In the genomic region with DNA sequence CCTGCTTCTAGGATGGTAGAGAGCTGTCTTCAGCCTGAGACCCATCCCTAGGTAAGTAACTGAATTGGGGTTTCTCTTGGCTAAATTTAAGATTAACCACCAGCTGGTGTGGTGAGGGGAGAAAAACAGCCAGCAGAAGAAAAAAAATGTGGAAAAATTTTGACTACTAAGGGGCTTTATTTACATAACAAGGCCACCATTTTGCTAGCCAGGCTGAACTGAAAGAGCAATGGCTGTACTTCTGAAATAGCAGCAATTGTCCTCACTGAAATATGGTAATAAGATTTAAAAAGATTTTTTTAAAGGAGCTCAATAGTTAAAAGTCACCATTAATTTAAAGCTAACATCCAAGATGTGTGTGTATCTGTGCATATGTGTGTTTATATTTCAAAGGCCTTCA, we compare ENCODE assay signal across 25 cellular contexts.
"Had no signal": no experiment of that assay in that cellular context is flagged by ENCODE, and none has a peak within 500 bp of the region (broad histone marks: within the 10 kb centered on the region; RNA-seq: fewer than 3 reads in every experiment).

No MANE protein-coding gene starts in this region.

- H3K9ac ChIP-seq: neural progenitor cell, parathyroid adenoma had no signal

- H3K9me3 ChIP-seq: colonic mucosa, tibial artery, upper lobe of left lung had no signal

- FAIRE-seq: endothelial cell of umbilical vein, islet of Langerhans, urothelium cell line had no signal

- H3K27me3 ChIP-seq: colonic mucosa, esophagus squamous epithelium, left lung, neural progenitor cell, stomach, tibial artery, upper lobe of left lung had no signal

- DNase-seq: colonic mucosa; effector CD8-positive, alpha-beta T cell; esophagus squamous epithelium; foreskin melanocyte; hypothalamus; left cardiac atrium; left lung; mammary epithelial cell; mesendoderm; midbrain; naive thymus-derived CD4-positive, alpha-beta T cell; stimulated activated CD4-positive, alpha-beta T cell treated with anti-CD3 and anti-CD28 coated beads, Interleukin-2, amount 100 ng/mL, for 24 hours; stimulated activated CD4-positive, alpha-beta T cell treated with anti-CD3 and anti-CD28 coated beads, Interleukin-4, amount 100 ng/mL, for 24 hours; stimulated activated naive CD4-positive, alpha-beta T cell treated with Interleukin-2 at 50 U/mL for 16 hours; stomach; tibial artery; upper lobe of left lung had no signal

- ATAC-seq: left cardiac atrium; naive thymus-derived CD4-positive, alpha-beta T cell; sciatic nerve; stimulated activated effector memory CD8-positive, alpha-beta T cell treated with anti-CD3 and anti-CD28 coated beads, Interleukin-12 subunit alpha, Interleukin-12 subunit beta, amount 100 ng/mL, for 72 hours had no signal

- H3K4me3 ChIP-seq: colonic mucosa, esophagus squamous epithelium, left lung, neural progenitor cell, smooth muscle cell, stomach, tibial artery, upper lobe of left lung had no signal

- H3K4me2 ChIP-seq: neural progenitor cell, smooth muscle cell had no signal

- H3K36me3 ChIP-seq: colonic mucosa, esophagus squamous epithelium, left lung, stomach, tibial artery, upper lobe of left lung had no signal

- H2AFZ ChIP-seq: neural progenitor cell, parathyroid adenoma had no signal

- H3K79me2 ChIP-seq: parathyroid adenoma had no signal

- H3K27ac ChIP-seq: colonic mucosa, esophagus squamous epithelium, left lung, neural progenitor cell, parathyroid adenoma, stomach, tibial artery, upper lobe of left lung had no signal

- H3K4me1 ChIP-seq: colonic mucosa, left lung, neural progenitor cell, parathyroid adenoma, stomach, tibial artery, upper lobe of left lung had no signal
